ENCODE assay signal across 13 cellular contexts in the genomic region with DNA sequence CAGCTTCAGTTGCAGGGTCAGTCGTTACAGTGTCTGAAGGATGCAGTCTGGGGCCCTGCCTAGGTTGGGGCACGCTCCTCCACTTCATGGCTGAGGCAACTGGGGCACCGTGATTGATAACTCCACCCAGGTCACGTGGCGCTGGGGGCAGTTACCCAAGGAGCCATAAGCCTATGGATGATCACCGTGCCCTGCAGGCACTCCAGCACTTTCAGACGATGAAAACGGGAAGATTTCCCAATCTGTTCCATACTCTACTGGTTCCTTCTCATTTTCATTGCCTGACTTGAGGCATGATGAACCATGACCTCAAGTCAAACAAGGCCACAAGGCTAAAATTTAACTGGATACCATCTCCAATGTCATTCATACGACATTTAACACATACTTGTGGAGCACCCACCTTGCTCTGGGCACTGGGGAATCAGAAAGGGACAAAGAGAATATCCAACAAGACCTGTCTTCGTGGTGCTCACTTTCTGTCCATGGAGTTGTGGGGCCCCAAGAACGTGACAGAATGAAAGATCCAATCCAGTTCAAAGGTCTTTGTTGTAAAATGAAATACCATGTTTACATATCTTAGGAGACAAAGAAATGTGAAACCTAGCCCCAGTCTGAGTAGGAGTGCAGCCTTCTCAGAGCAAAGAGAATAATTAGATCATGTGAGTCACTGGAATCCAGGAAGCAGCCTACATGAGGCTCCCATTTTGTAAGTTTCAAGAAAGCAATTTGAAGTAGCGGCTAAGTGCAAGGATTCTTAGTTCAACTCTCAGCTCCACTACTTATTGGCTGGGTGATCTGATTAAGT. TPM values are rescaled to one million over a fixed set of nuclear protein-coding genes. Genes with fewer than 3 reads are reported as not detected.
DNase-seq lines count a peak whose midpoint lies in the region; ATAC-seq, FAIRE-seq and TF ChIP-seq lines count a peak whose summit lies in the region.
"Had no signal": no experiment of that assay in that cellular context is flagged by ENCODE, and none has a peak within 500 bp of the region (broad histone marks: within the 10 kb centered on the region; RNA-seq: fewer than 3 reads in every experiment).

No MANE protein-coding gene starts in this region.

- no peak for TF ChIP-seq RAD21 in K562 (CRISPR knock-in tag; conservative IDR thresholded peaks at IDR 0.05 in 1 of 2, IDR thresholded peaks at IDR 0.05 in 1 of 2)

- intact Hi-C loops in K562 (cut with micrococcal nuclease) = no loop called here
- intact Hi-C loops in mucosa of descending colon (cut with DNase I, micrococcal nuclease) = no loop called here

- H3K9ac ChIP-seq in K562 (ENCODE audit: insufficient read depth in 1 of 2, low read depth in 2 of 2, low read length in 2 of 2) = 0 out of 4 replicates have a peak overlapping the region, but pooled peaks of 1 of the 2 experiments have one; percentile 6

- H3K9me1 ChIP-seq in K562 (ENCODE audit: control insufficient read depth, insufficient read depth, low read length) = no peaks in the 10 kb centered on the region

- POLR2A ChIA-PET in K562 (lab: Yijun Ruan, JAX) = interaction anchor here (0.6 to 1.5 kb wide), 4 partner anchors 11 to 368 kb away, joined by 3 to 4 read pairs (median 4); no protein-coding TSS in a partner anchor

- WGBS in K562 (ENCODE audit: insufficient coverage, low coverage, missing lambda C conversion rate) = 45% methylated on average over 12 of the region's 12 CpGs

- peak overlapping the region; percentile 9; the same call in 1 of the 3 replicates for H3K27ac ChIP-seq in K562 (ENCODE audit: extremely low read depth, low read depth, low read length)
- H3K27ac ChIP-seq: esophagus muscularis mucosa, VCaP had no signal

- CTCF ChIA-PET in K562 (lab: Yijun Ruan, JAX; ENCODE audit: low intra/inter-chr PET ratio) = no interaction called here

- no peak for TF ChIP-seq POLR2A in K562 (conservative IDR thresholded peaks at IDR 0.05)

- in situ Hi-C loops in K562 (cut with MboI) = no loop called here

- TF ChIP-seq EP300 in K562 (IDR thresholded peaks at IDR 0.05; ENCODE audit: low read length) = no peak

- no peaks in the 10 kb centered on the region; a peak in 1 of 5 replicates for H3K27me3 ChIP-seq in K562 (ENCODE audit: control insufficient read depth in 2 of 2, insufficient read depth in 2 of 2, low read length in 2 of 2)
- H3K27me3 ChIP-seq: esophagus muscularis mucosa had no signal

- H3K4me1 ChIP-seq in K562 (replicated peaks in 1 of 2; ENCODE audit: control insufficient read depth in 2 of 2, insufficient read depth in 2 of 2, low read length in 2 of 2) = peaks cover 0 to 10% of the 10 kb centered on the region in 2 experiments; a peak in 3 of 5 replicates
- no peaks in the 10 kb centered on the region for H3K4me1 ChIP-seq in mucosa of descending colon (ENCODE audit: low read depth)
- H3K4me1 ChIP-seq: esophagus muscularis mucosa had no signal

- H3K4me2 ChIP-seq in K562 (ENCODE audit: insufficient read depth, low read length) = peak overlapping the region; percentile 6; the same call in 1 of the 2 replicates

- ATAC-seq in K562 (peak; percentile 59), mucosa of descending colon (peak; percentile 98), HG03469 (IDR thresholded peaks at IDR 0.05; ENCODE audit: unreplicated experiment) (no peak)
- ATAC-seq: sciatic nerve had no signal

- no TSS peak for BruUV-seq in K562 (replicated peaks; lab: Mats Ljungman, UMichigan)

- TF ChIP-seq CTCF in K562 (IDR thresholded peaks at IDR 0.05 in 2 of 3, conservative IDR thresholded peaks at IDR 0.05 in 1 of 3; ENCODE audit: insufficient read depth in 2 of 3, low read depth in 1 of 3, low read length in 3 of 3) (no peak), mucosa of descending colon (IDR thresholded peaks at IDR 0.05) (no peak)

- no peaks in the 10 kb centered on the region for H3K36me3 ChIP-seq in K562 (ENCODE audit: control insufficient read depth, insufficient read depth, low read length)
- no peaks in the 10 kb centered on the region for H3K36me3 ChIP-seq in mucosa of descending colon (ENCODE audit: low read depth)
- H3K36me3 ChIP-seq: esophagus muscularis mucosa had no signal

- no peaks in the 10 kb centered on the region for H4K20me1 ChIP-seq in K562 (replicated peaks; ENCODE audit: control insufficient read depth, insufficient read depth, low read length)

- no peak overlapping the region for H3K4me3 ChIP-seq in K562
- no peak overlapping the region for H3K4me3 ChIP-seq in mucosa of descending colon
- H3K4me3 ChIP-seq: esophagus muscularis mucosa, lung had no signal

- FAIRE-seq in K562 (lab: Jason Lieb, UNC) = peak; percentile 44

- DNase-seq in DMS53 (lab: John Stamatoyannopoulos, UW) = peak; percentile 70
- peak; percentile 14 for DNase-seq in HT-29 (ENCODE audit: low spot score)
- DNase-seq in K562 (ENCODE audit: extremely low read depth in 1 of 4, low spot score in 3 of 4) = peak in 1 of 4 experiments; percentile 26
- DNase-seq in mucosa of descending colon = peak in 1 of 3 donors; percentile 34
- DNase-seq in pons (ENCODE audit: low spot score) = no peak
- DNase-seq in activated CD4-positive, alpha-beta T cell treated with anti-CD3 and anti-CD28 coated beads for 48 hours = no peak
- DNase-seq in T1000 (lab: John Stamatoyannopoulos, UW) = no peak
- DNase-seq: NCI-H748 treated with DMSO at 0.1 percent for 48 hours had no signal

- no peaks in the 10 kb centered on the region for H3K79me2 ChIP-seq in K562 (ENCODE audit: control insufficient read depth, insufficient read depth, low read length)

- H2AFZ ChIP-seq in K562 (ENCODE audit: low read depth, low read length) = peak overlapping the region; percentile 92

- H3K9me3 ChIP-seq in K562 (replicated peaks; ENCODE audit: control insufficient read depth, insufficient read depth, low read depth, low read length) = no peaks in the 10 kb centered on the region
- H3K9me3 ChIP-seq in mucosa of descending colon = no peaks in the 10 kb centered on the region
- H3K9me3 ChIP-seq: esophagus muscularis mucosa had no signal

TF ChIP-seq in K562, 482 proteins besides CTCF, POLR2A, EP300 and RAD21 (continues in another document):
- TF ChIP-seq, protein P1, sequence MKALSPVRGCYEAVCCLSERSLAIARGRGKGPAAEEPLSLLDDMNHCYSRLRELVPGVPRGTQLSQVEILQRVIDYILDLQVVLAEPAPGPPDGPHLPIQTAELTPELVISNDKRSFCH (CRISPR knock-in tag; IDR thresholded peaks at IDR 0.05) = no peak
- TF ChIP-seq, protein P1 (tag; IDR thresholded peaks at IDR 0.05) = peak; percentile 43; the same call in 1 of the 2 replicates
- no peak for TF ChIP-seq ZNF232 (CRISPR knock-in tag; IDR thresholded peaks at IDR 0.05)
- no peak for TF ChIP-seq CBFB (CRISPR knock-in tag; IDR thresholded peaks at IDR 0.05)
- TF ChIP-seq STAT5B (CRISPR knock-in tag; IDR thresholded peaks at IDR 0.05) = no peak

RNA-seq across cellular contexts. Expression of a gene that starts 39.4 kb away (rescaled TPM):
- total RNA-seq in HT-29 (2014; rRNA removed; shearing (Covaris generic)) = 0.10 and 0.20 TPM in 2 replicates
- 1.5 and 3.2 TPM in 2 replicates for total RNA-seq in K562 (2011; cell fraction: chromatin; rRNA removed; ENCODE audit: low replicate concordance)
- total RNA-seq in K562 (2011; cell fraction: nucleolus; rRNA removed) = 2.8 and 3.0 TPM in 2 replicates
- total RNA-seq in K562 (2011; cell fraction: nucleoplasm; rRNA removed) = 3.4 and 4.1 TPM in 2 replicates
- total RNA-seq in K562 (2014; rRNA removed) (0.20 and 0.27 TPM in 2 replicates), K562 (2014; rRNA removed; fragmentation: Illumina TruSeq; extraction: Trizol) (0.16 and 0.36 TPM in 2 replicates), K562 (2015; rRNA removed; fragmentation: Illumina TruSeq; extraction: Trizol) (0.23 and 0.25 TPM in 2 replicates), K562 (2021) (0.22 and 0.71 TPM in 2 replicates), mucosa of descending colon (under 1 TPM in 1 of 3 donors, not detected in 2; 0.99 TPM)
- polyA plus RNA-seq in K562 (2011; rRNA removed) (0.39 and 0.63 TPM in 2 replicates), K562 (2014; fragmentation: Illumina TruSeq; extraction: Trizol) (0.19 and 0.42 TPM in 2 replicates), K562 (2014; fragmentation: Nextera tagmentation; extraction: Ambion mirVana) (under 1 TPM in 1 of 2 experiments, not detected in 1; 0.03 TPM), K562 (2014; rRNA removed) (0.25 and 0.46 TPM in 2 replicates)
- polyA plus RNA-seq in K562 (2011; cell fraction: cytosol; rRNA removed) = 0.31 and 0.60 TPM in 2 replicates
- 1.6 and 2.8 TPM in 2 replicates for polyA plus RNA-seq in K562 (2011; cell fraction: nucleus; rRNA removed)
- polyA plus RNA-seq in K562 (2012) = 0.17 and 1.2 TPM in 2 replicates
- polyA minus RNA-seq in K562 (2011; rRNA and poly(A)+ RNA removed) = 0.21 and 0.67 TPM in 2 replicates
- polyA minus RNA-seq in K562 (2011; cell fraction: cytosol; rRNA and poly(A)+ RNA removed) = 0.38 TPM in 1 of 2 replicates, not detected in the other
- polyA minus RNA-seq in K562 (2011; cell fraction: nucleus; rRNA and poly(A)+ RNA removed) = 1.00 and 1.9 TPM in 2 replicates

Comparison
In these comparisons a context has a peak if more than half of its experiments do, and no peak if none do; other contexts are left out.
1. DNase-seq: peak in DMS53 (single experiment) and HT-29 (single experiment); none in pons (single experiment), activated CD4-positive, alpha-beta T cell treated with anti-CD3 and anti-CD28 coated beads for 48 hours (single experiment) and T1000 (single experiment).